ENCODE assay signal across 8 cellular contexts in genomic region chr15:90320062-90320884, GRCh38. TPM values are rescaled to one million over a fixed set of nuclear protein-coding genes. Genes with fewer than 3 reads are reported as not detected.
DNase-seq lines count a peak whose midpoint lies in the region; TF ChIP-seq lines count a peak whose summit lies in the region.

No MANE protein-coding gene starts in this region.

- peak; percentile 74 for DNase-seq in DMS53 treated with DMSO at 0.1 percent for 48 hours (lab: John Stamatoyannopoulos, UW; ENCODE audit: unreplicated experiment)
- DNase-seq in HCEC 1CT = peak; percentile 89
- DNase-seq in NCI-H128 (lab: John Stamatoyannopoulos, UW; ENCODE audit: unreplicated experiment) = peak; percentile 55
- DNase-seq in SKM-1 treated with dmso at 0.1 percent for 144 hours (lab: John Stamatoyannopoulos, UW; ENCODE audit: unreplicated experiment) = peak; percentile 89
- DNase-seq in activated naive CD8-positive, alpha-beta T cell treated with anti-CD3 and anti-CD28 coated beads for 36 hours = peak; percentile 65
- DNase-seq in cardiac muscle cell (ENCODE audit: low read depth in 1 of 2, low spot score in 1 of 2) = peak; percentile 90 to 94
- peak; percentile 83 for DNase-seq in type B pancreatic cell (ENCODE audit: extremely low spot score, unreplicated experiment)

- H3K27me3 ChIP-seq in cardiac muscle cell (no peaks in the 10 kb centered on the region), parathyroid adenoma (ENCODE audit: control insufficient read depth, insufficient read depth, low read length) (no peaks in the 10 kb centered on the region)

- H3K79me2 ChIP-seq in parathyroid adenoma = no peaks in the 10 kb centered on the region

- H3K27ac Mint-ChIP-seq in activated naive CD8-positive, alpha-beta T cell treated with anti-CD3 and anti-CD28 coated beads for 36 hours = no peak overlapping the region
- H3K27ac Mint-ChIP-seq in type B pancreatic cell = peak overlapping the region; percentile 84

- H3K36me3 Mint-ChIP-seq in activated naive CD8-positive, alpha-beta T cell treated with anti-CD3 and anti-CD28 coated beads for 36 hours = no peaks in the 10 kb centered on the region
- no peaks in the 10 kb centered on the region for H3K36me3 Mint-ChIP-seq in type B pancreatic cell

- no peaks in the 10 kb centered on the region for H3K36me3 ChIP-seq in cardiac muscle cell
- H3K36me3 ChIP-seq in parathyroid adenoma (ENCODE audit: control insufficient read depth, insufficient read depth, low read length) = no peaks in the 10 kb centered on the region

- H3K4me2 ChIP-seq in parathyroid adenoma (ENCODE audit: low read length) = no peak overlapping the region

- peaks cover 3% of the 10 kb centered on the region for H3K4me1 ChIP-seq in cardiac muscle cell (ENCODE audit: low read depth)
- H3K4me1 ChIP-seq in parathyroid adenoma = no peaks in the 10 kb centered on the region

- no peak overlapping the region for H3K27ac ChIP-seq in cardiac muscle cell
- no peak overlapping the region for H3K27ac ChIP-seq in parathyroid adenoma

- H3K4me1 Mint-ChIP-seq in activated naive CD8-positive, alpha-beta T cell treated with anti-CD3 and anti-CD28 coated beads for 36 hours = peaks cover 7% of the 10 kb centered on the region
- peaks cover 11% of the 10 kb centered on the region for H3K4me1 Mint-ChIP-seq in type B pancreatic cell (ENCODE audit: unreplicated experiment)

- H3K9ac ChIP-seq in parathyroid adenoma = no peak overlapping the region

- H3K4me3 Mint-ChIP-seq in activated naive CD8-positive, alpha-beta T cell treated with anti-CD3 and anti-CD28 coated beads for 36 hours = no peak overlapping the region
- H3K4me3 Mint-ChIP-seq in type B pancreatic cell = peak overlapping the region; percentile 53

- H3K9me3 ChIP-seq in cardiac muscle cell (ENCODE audit: low read depth) = no peaks in the 10 kb centered on the region
- H3K9me3 ChIP-seq in parathyroid adenoma (ENCODE audit: control insufficient read depth, low read length) = no peaks in the 10 kb centered on the region

- peak overlapping the region; percentile 75 for H2AFZ ChIP-seq in parathyroid adenoma

- H3K4me3 ChIP-seq in cardiac muscle cell (no peak overlapping the region), parathyroid adenoma (ENCODE audit: low read depth, low read length) (no peak overlapping the region)

- no peaks in the 10 kb centered on the region for H3K27me3 Mint-ChIP-seq in activated naive CD8-positive, alpha-beta T cell treated with anti-CD3 and anti-CD28 coated beads for 36 hours
- H3K27me3 Mint-ChIP-seq in type B pancreatic cell = no peaks in the 10 kb centered on the region

- H3K9me3 Mint-ChIP-seq in activated naive CD8-positive, alpha-beta T cell treated with anti-CD3 and anti-CD28 coated beads for 36 hours = no peaks in the 10 kb centered on the region
- H3K9me3 Mint-ChIP-seq in type B pancreatic cell = no peaks in the 10 kb centered on the region

- TF ChIP-seq CTCF in cardiac muscle cell (IDR thresholded peaks at IDR 0.05; ENCODE audit: low read depth, low read length) (peak; percentile 99), parathyroid adenoma (IDR thresholded peaks at IDR 0.05) (peak; percentile 89), type B pancreatic cell (conservative IDR thresholded peaks at IDR 0.05) (peak; percentile 99)

RNA-seq across cellular contexts. Expression of gene ZNF774, which starts 31.8 kb away (rescaled TPM):
- total RNA-seq in activated naive CD8-positive, alpha-beta T cell treated with anti-CD3 and anti-CD28 coated beads for 36 hours = 1 to 10 TPM in 1 of 2 experiments, under 1 TPM in 1; 0.82 to 1.9 TPM
- total RNA-seq in cardiac muscle cell (1.7 and 14.6 TPM in 2 replicates), type B pancreatic cell (ENCODE audit: low replicate concordance) (4.8 and 5.5 TPM in 2 replicates)
- 2.1 TPM in 2 replicates for polyA plus RNA-seq in cardiac muscle cell

RNA-seq across cellular contexts. Expression of gene NGRN, which starts 54.8 kb away (rescaled TPM):
- 10 to 100 TPM; 24.3 TPM for total RNA-seq in activated naive CD8-positive, alpha-beta T cell treated with anti-CD3 and anti-CD28 coated beads for 36 hours
- total RNA-seq in cardiac muscle cell (157 and 225 TPM in 2 replicates), type B pancreatic cell (ENCODE audit: low replicate concordance) (79.2 and 103 TPM in 2 replicates)
- 158 and 167 TPM in 2 replicates for polyA plus RNA-seq in cardiac muscle cell
